In the genomic region with DNA sequence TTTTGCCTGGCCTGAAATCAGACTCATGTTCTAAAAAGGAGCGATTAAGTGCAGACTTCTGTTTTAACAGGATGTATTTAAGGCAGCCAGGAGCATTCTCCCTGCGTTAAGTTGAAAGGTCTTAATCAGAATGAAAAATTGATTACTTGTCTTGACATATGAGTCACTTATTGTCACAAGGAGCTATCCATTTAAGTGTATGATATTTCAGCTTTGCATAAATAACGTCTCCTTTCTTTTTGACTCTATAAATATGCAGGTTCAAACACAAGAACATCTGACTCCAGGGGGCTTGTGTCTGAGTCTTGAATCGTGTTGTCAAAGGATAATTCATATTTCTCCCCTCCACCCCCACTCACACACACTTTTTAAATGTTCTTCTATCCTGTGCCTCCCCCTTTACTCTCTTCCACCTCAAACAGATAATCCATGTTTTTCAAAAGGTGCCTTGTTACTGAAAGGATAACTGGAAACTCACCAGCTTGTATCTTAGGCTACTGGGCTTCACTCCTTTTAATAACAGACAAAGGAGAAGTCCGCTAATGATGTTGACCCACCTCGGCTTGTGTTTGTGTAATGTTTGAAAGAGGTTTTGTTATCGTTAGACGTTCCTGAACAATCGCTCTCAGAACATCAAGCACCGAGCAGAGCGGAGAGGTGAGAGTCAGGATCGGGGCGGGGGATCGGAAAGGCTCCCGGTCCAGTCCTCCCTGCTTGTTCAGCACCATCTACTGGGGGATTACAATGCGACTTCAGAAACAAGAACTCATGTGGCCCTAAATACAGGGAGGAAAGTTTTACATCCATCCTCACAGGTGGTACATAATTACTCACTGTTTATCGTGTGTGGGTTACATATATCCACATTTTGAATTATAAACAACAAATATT, we compare ENCODE assay signal across 8 cellular contexts.
DNase-seq lines count a peak whose midpoint lies in the region; ATAC-seq and TF ChIP-seq lines count a peak whose summit lies in the region.

No MANE protein-coding gene starts in this region.

- H3K27ac ChIP-seq in PC-3 (ENCODE audit: low read length) = no peak overlapping the region

- H3K9me2 ChIP-seq in PC-3 (replicated peaks; ENCODE audit: low read length) = no peaks in the 10 kb centered on the region

- H3K4me3 Mint-ChIP-seq in MCF 10A (ENCODE audit: unreplicated experiment) = no peak overlapping the region

- no peaks in the 10 kb centered on the region for H3K79me2 ChIP-seq in PC-3 (ENCODE audit: low read length)

- no peak overlapping the region for H3K9ac ChIP-seq in PC-3 (ENCODE audit: low read length)

- H3K9me3 Mint-ChIP-seq in MCF 10A (ENCODE audit: unreplicated experiment) = peaks cover 5% of the 10 kb centered on the region

- POLR2A ChIA-PET in MCF 10A (lab: Yijun Ruan, JAX) = no interaction called here
- POLR2A ChIA-PET in PC-3 (lab: Charles Lee; ENCODE audit: unreplicated experiment) = no interaction called here

- no peaks in the 10 kb centered on the region for H3K36me3 ChIP-seq in PC-3 (ENCODE audit: low read depth, low read length)

- no peaks in the 10 kb centered on the region for H3K27me3 Mint-ChIP-seq in MCF 10A (ENCODE audit: insufficient read depth, unreplicated experiment)

- CTCF ChIA-PET in MCF 10A (lab: Yijun Ruan, JAX) = interaction anchor here (0.6 to 0.7 kb wide), 2 partner anchors 27 to 53 kb away, joined by 3 read pairs; no protein-coding TSS in a partner anchor
- CTCF ChIA-PET in PC-3 (lab: Charles Lee) = no interaction called here

- TF ChIP-seq CTCF in MCF 10A (IDR thresholded peaks at IDR 0.05; ENCODE audit: unreplicated experiment) (no peak), PC-3 (conservative IDR thresholded peaks at IDR 0.05; ENCODE audit: low read depth, low read length) (peak; percentile 45)

- H4K20me1 ChIP-seq in PC-3 (ENCODE audit: low read length) = no peaks in the 10 kb centered on the region

- H3K36me3 Mint-ChIP-seq in MCF 10A (ENCODE audit: insufficient read depth, unreplicated experiment) = no peaks in the 10 kb centered on the region

- H3K27me3 ChIP-seq in PC-3 (ENCODE audit: low read length) = peaks cover 22% of the 10 kb centered on the region

- H3K4me1 Mint-ChIP-seq in MCF 10A (ENCODE audit: insufficient read depth, unreplicated experiment) = no peaks in the 10 kb centered on the region

- ATAC-seq in PC-3 (peak; percentile 50; the same call in 1 of the 2 replicates), HG03097 (IDR thresholded peaks at IDR 0.05; ENCODE audit: low FRiP score, unreplicated experiment) (no peak), GM18909 (IDR thresholded peaks at IDR 0.05; ENCODE audit: poor library complexity, unreplicated experiment) (no peak)

- BruUV-seq in MCF 10A (replicated peaks; lab: Mats Ljungman, UMichigan) = no TSS peak
- no TSS peak for BruUV-seq in PC-3 (replicated peaks; lab: Mats Ljungman, UMichigan)

- H2AFZ ChIP-seq in PC-3 (ENCODE audit: low read length) = no peak overlapping the region

- no peaks in the 10 kb centered on the region for H3K4me1 ChIP-seq in PC-3 (ENCODE audit: insufficient read depth, low read length)

- intact Hi-C loops in MCF 10A (cut with micrococcal nuclease) (no loop called here), PC-3 (cut with micrococcal nuclease) (loop anchor here (2.0 to 5.0 kb wide), 2 partner anchors 452 to 496 kb away; no protein-coding TSS in a partner anchor)

- in situ Hi-C loops in T47D (cut with HindIII; ENCODE audit: low pct_unique_long_range_greater_than_20kb, low sequenced_read_pairs) = no loop called here

- no peak overlapping the region for H3K4me2 ChIP-seq in PC-3 (ENCODE audit: low read length)

- H3K27ac Mint-ChIP-seq in MCF 10A (ENCODE audit: low read depth, unreplicated experiment) = no peak overlapping the region

- no peaks in the 10 kb centered on the region for H3F3A ChIP-seq in PC-3 (ENCODE audit: low read length, unreplicated experiment)

- H3K9me3 ChIP-seq in PC-3 (ENCODE audit: low read length) = no peaks in the 10 kb centered on the region

- DNase-seq in T47D (ENCODE audit: low read depth in 1 of 2, low spot score in 1 of 2) = peak; percentile 2 to 61
- no peak for DNase-seq in MCF 10A (ENCODE audit: unreplicated experiment)
- DNase-seq in PC-3 = peak; percentile 25
- DNase-seq in astrocyte of the hippocampus (ENCODE audit: low read depth, low spot score) = peak; percentile 88
- peak; percentile 35 for DNase-seq in kidney glomerular epithelial cell (lab: John Stamatoyannopoulos, UW)
- peak; percentile 18 for DNase-seq in stimulated activated CD8-positive, alpha-beta memory T cell treated with anti-CD3 and anti-CD28 coated beads, Interleukin-4, amount 100 ng/mL, for 24 hours (ENCODE audit: low read depth)

- H3K4me3 ChIP-seq in PC-3 (ENCODE audit: low read length) = no peak overlapping the region
